ENCODE assay signal across 8 cellular contexts in genomic region chr11:33996498-33997454, GRCh38.
DNase-seq lines count a peak whose midpoint lies in the region; ATAC-seq lines count a peak whose summit lies in the region.

No MANE protein-coding gene starts in this region.

- H3K36me3 Mint-ChIP-seq in central memory CD8-positive, alpha-beta T cell (ENCODE audit: insufficient read depth), result no peaks in the 10 kb centered on the region

- no peak overlapping the region for H3K4me3 Mint-ChIP-seq in central memory CD8-positive, alpha-beta T cell

- H3K9me3 Mint-ChIP-seq in central memory CD8-positive, alpha-beta T cell, result no peaks in the 10 kb centered on the region

- no peak overlapping the region for H3K27ac Mint-ChIP-seq in central memory CD8-positive, alpha-beta T cell (ENCODE audit: low read depth)

- DNase-seq in AG08395 (ENCODE audit: low spot score) (peak; percentile 70), NCI-H2227 treated with DMSO at 0.1 percent for 48 hours (lab: John Stamatoyannopoulos, UW) (peak; percentile 58), kidney tubule cell (ENCODE audit: low spot score) (peak; percentile 78)
- DNase-seq in central memory CD8-positive, alpha-beta T cell (ENCODE audit: low spot score in 2 of 2), result peak; percentile 60 to 62
- peak; percentile 67 for DNase-seq in stimulated activated CD4-positive, alpha-beta T cell treated with anti-CD3 and anti-CD28 coated beads, Interleukin-2, amount 100 ng/mL, for 4 hours (ENCODE audit: low read depth)

- peaks cover 17% of the 10 kb centered on the region for H3K4me1 Mint-ChIP-seq in central memory CD8-positive, alpha-beta T cell

- H3K27me3 Mint-ChIP-seq in central memory CD8-positive, alpha-beta T cell, result peaks cover 35% of the 10 kb centered on the region

- ATAC-seq in GM18861 (IDR thresholded peaks at IDR 0.05; ENCODE audit: unreplicated experiment), result peak; percentile 65
- ATAC-seq in HG03135 (IDR thresholded peaks at IDR 0.05; ENCODE audit: unreplicated experiment), result peak; percentile 70
- peak; percentile 93 to 97 for ATAC-seq in activated CD4-positive, CD25-positive, alpha-beta regulatory T cell treated with anti-CD3 and anti-CD28 coated beads, Interleukin-2, amount 50 U/mL, for 24 hours
- peak; percentile 94 for ATAC-seq in central memory CD8-positive, alpha-beta T cell (replicated peaks; ENCODE audit: extremely low read depth, poor library complexity, severe bottlenecking)

Comparison
In these comparisons a context has a peak if more than half of its experiments do, and no peak if none do; other contexts are left out.
1. Peak in every context shown above with its lines: DNase-seq and ATAC-seq.